ENCODE assay signal across 29 cellular contexts in genomic region chr11:69285766-69286165, GRCh38. TPM values are rescaled to one million over a fixed set of nuclear protein-coding genes. Genes with fewer than 3 reads are reported as not detected.
"Had no signal": no experiment of that assay in that cellular context is flagged by ENCODE, and none has a peak within 500 bp of the region (broad histone marks: within the 10 kb centered on the region; RNA-seq: fewer than 3 reads in every experiment).

No MANE protein-coding gene starts in this region.

- H3K36me3 ChIP-seq: ascending aorta, breast epithelium, cardiac muscle cell, esophagus squamous epithelium had no signal

- H3K36me3 Mint-ChIP-seq: activated naive CD4-positive, alpha-beta T cell treated with anti-CD3 and anti-CD28 coated beads, Interleukin-2, amount 10 ng/mL, durations not matched to agents 7 days and 5 days; activated naive CD4-positive, alpha-beta T cell treated with anti-CD3 and anti-CD28 coated beads, Interleukin-2, amount 50 U/mL, for 72 hours; activated naive CD8-positive, alpha-beta T cell treated with anti-CD3 and anti-CD28 coated beads, Interleukin-2, amount 10 ng/mL, durations not matched to agents 7 days and 5 days; brain had no signal

- H3K4me1 Mint-ChIP-seq: activated naive CD4-positive, alpha-beta T cell treated with anti-CD3 and anti-CD28 coated beads, Interleukin-2, amount 10 ng/mL, durations not matched to agents 7 days and 5 days; activated naive CD8-positive, alpha-beta T cell treated with anti-CD3 and anti-CD28 coated beads, Interleukin-2, amount 10 ng/mL, durations not matched to agents 7 days and 5 days had no signal

- H3K27ac ChIP-seq: ascending aorta, breast epithelium, cardiac muscle cell, coronary artery, dorsolateral prefrontal cortex, epithelial cell of prostate, esophagus squamous epithelium had no signal

- DNase-seq: activated CD4-positive, alpha-beta T cell treated with anti-CD3 and anti-CD28 coated beads for 48 hours; activated CD4-positive, alpha-beta T cell treated with anti-CD3 and anti-CD28 coated beads, Interleukin-2, amount 50 U/mL, for 1 hour; activated CD4-positive, alpha-beta T cell treated with anti-CD3 and anti-CD28 coated beads, Interleukin-2, amount 50 U/mL, for 48 hours; activated CD8-positive, alpha-beta memory T cell treated with anti-CD3 and anti-CD28 coated beads for 24 hours; activated CD8-positive, alpha-beta T cell treated with anti-CD3 and anti-CD28 coated beads for 36 hours; activated effector memory CD4-positive, alpha-beta T cell treated with anti-CD3 and anti-CD28 coated beads, Interleukin-2, amount 50 U/mL, for 16 hours; activated naive CD4-positive, alpha-beta T cell; activated naive CD4-positive, alpha-beta T cell treated with anti-CD3 and anti-CD28 coated beads, Interleukin-2, amount 10 ng/mL, durations not matched to agents 7 days and 5 days; activated naive CD8-positive, alpha-beta T cell treated with anti-CD3 and anti-CD28 coated beads, Interleukin-2, amount 10 ng/mL, durations not matched to agents 7 days and 5 days; activated T-cell treated with anti-CD3 and anti-CD28 coated beads, Interleukin-2, amount 50 U/mL, for 4 hours; central memory CD4-positive, alpha-beta T cell; dorsolateral prefrontal cortex; effector memory CD4-positive, alpha-beta T cell; esophagus squamous epithelium; head of caudate nucleus; T-helper 2 cell had no signal

- H3K4me1 ChIP-seq: ascending aorta, breast epithelium had no signal

- H3K4me3 ChIP-seq: ascending aorta, breast epithelium, cardiac muscle cell, coronary artery, dorsolateral prefrontal cortex, esophagus squamous epithelium had no signal

- H3K27ac Mint-ChIP-seq: activated CD8-positive, alpha-beta T cell treated with anti-CD3 and anti-CD28 coated beads for 36 hours; activated naive CD4-positive, alpha-beta T cell treated with anti-CD3 and anti-CD28 coated beads, Interleukin-2, amount 10 ng/mL, durations not matched to agents 7 days and 5 days; activated naive CD4-positive, alpha-beta T cell treated with anti-CD3 and anti-CD28 coated beads, Interleukin-2, amount 50 U/mL, for 72 hours; activated naive CD8-positive, alpha-beta T cell treated with anti-CD3 and anti-CD28 coated beads, Interleukin-2, amount 10 ng/mL, durations not matched to agents 7 days and 5 days; activated T-helper 1 cell treated with anti-CD3 and anti-CD28 coated beads, Interleukin-12 subunit alpha, Interleukin-12 subunit beta, Interleukin-2, Interleukin-4 antibody, amounts not matched to agents 30 ng/mL and 10 ng/mL and 1 ng/mL, durations not matched to agents 14 hours and 24 hours and 36 hours; activated T-helper 2 cell treated with anti-CD3 and anti-CD28 coated beads, Interferon-gamma antibody, Interleukin-2, Interleukin-4, amounts not matched to agents 10 μg/mL and 5 μg/mL and 100 μg/mL, durations not matched to agents 14 hours and 24 hours and 36 hours; dendritic cell treated with granulocyte-macrophage colony-stimulating factor and Interleukin-4, amounts not matched to agents 40 ng/mL and 50 ng/mL, for 4 days had no signal

- ATAC-seq: activated CD8-positive, alpha-beta T cell treated with anti-CD3 and anti-CD28 coated beads for 36 hours; activated naive CD4-positive, alpha-beta T cell treated with anti-CD3 and anti-CD28 coated beads, Interleukin-2, amount 50 U/mL, for 72 hours; activated T-cell treated with anti-CD3 and anti-CD28 coated beads, Interleukin-2, amount 50 U/mL, for 4 hours had no signal

- H3K27me3 ChIP-seq: ascending aorta, breast epithelium, cardiac muscle cell, esophagus squamous epithelium had no signal

- H3K4me3 Mint-ChIP-seq: activated CD8-positive, alpha-beta T cell treated with anti-CD3 and anti-CD28 coated beads for 36 hours; activated naive CD4-positive, alpha-beta T cell treated with anti-CD3 and anti-CD28 coated beads, Interleukin-2, amount 10 ng/mL, durations not matched to agents 7 days and 5 days; activated naive CD8-positive, alpha-beta T cell treated with anti-CD3 and anti-CD28 coated beads, Interleukin-2, amount 10 ng/mL, durations not matched to agents 7 days and 5 days; activated T-cell treated with anti-CD3 and anti-CD28 coated beads, Interleukin-2, amount 50 U/mL, for 4 hours; activated T-helper 1 cell treated with anti-CD3 and anti-CD28 coated beads, Interleukin-12 subunit alpha, Interleukin-12 subunit beta, Interleukin-2, Interleukin-4 antibody, amounts not matched to agents 30 ng/mL and 10 ng/mL and 1 ng/mL, durations not matched to agents 14 hours and 24 hours and 36 hours; brain; dendritic cell treated with granulocyte-macrophage colony-stimulating factor and Interleukin-4, amounts not matched to agents 40 ng/mL and 50 ng/mL, for 4 days had no signal

- H3K9me3 ChIP-seq: ascending aorta, breast epithelium had no signal

- H3K9me3 Mint-ChIP-seq: activated CD8-positive, alpha-beta T cell treated with anti-CD3 and anti-CD28 coated beads for 36 hours; activated naive CD4-positive, alpha-beta T cell treated with anti-CD3 and anti-CD28 coated beads, Interleukin-2, amount 10 ng/mL, durations not matched to agents 7 days and 5 days; activated naive CD4-positive, alpha-beta T cell treated with anti-CD3 and anti-CD28 coated beads, Interleukin-2, amount 50 U/mL, for 72 hours; activated T-cell treated with anti-CD3 and anti-CD28 coated beads, Interleukin-2, amount 50 U/mL, for 4 hours; activated T-helper 2 cell treated with anti-CD3 and anti-CD28 coated beads, Interferon-gamma antibody, Interleukin-2, Interleukin-4, amounts not matched to agents 10 μg/mL and 5 μg/mL and 100 μg/mL, durations not matched to agents 14 hours and 24 hours and 36 hours; dendritic cell treated with granulocyte-macrophage colony-stimulating factor and Interleukin-4, amounts not matched to agents 40 ng/mL and 50 ng/mL, for 4 days had no signal

RNA-seq across cellular contexts. Expression of gene MYEOV, which starts 8.2 kb away (rescaled TPM):
- total RNA-seq: activated CD8-positive, alpha-beta T cell treated with anti-CD3 and anti-CD28 coated beads for 36 hours; activated naive CD4-positive, alpha-beta T cell treated with anti-CD3 and anti-CD28 coated beads, Interleukin-2, amount 50 U/mL, for 72 hours; activated naive CD8-positive, alpha-beta T cell treated with anti-CD3 and anti-CD28 coated beads, Interleukin-2, amount 10 ng/mL, durations not matched to agents 7 days and 5 days; ascending aorta; cerebellum; frontal cortex; T-helper 1 cell treated with Interleukin-12 subunit alpha and Interleukin-12 subunit beta and Interleukin-4 antibody, amounts not matched to agents 30 ng/mL and 1 ng/mL, for 36 hours had no signal
- polyA plus RNA-seq: cardiac muscle cell had no signal
